ENCODE assay signal across 8 cellular contexts in the genomic region with DNA sequence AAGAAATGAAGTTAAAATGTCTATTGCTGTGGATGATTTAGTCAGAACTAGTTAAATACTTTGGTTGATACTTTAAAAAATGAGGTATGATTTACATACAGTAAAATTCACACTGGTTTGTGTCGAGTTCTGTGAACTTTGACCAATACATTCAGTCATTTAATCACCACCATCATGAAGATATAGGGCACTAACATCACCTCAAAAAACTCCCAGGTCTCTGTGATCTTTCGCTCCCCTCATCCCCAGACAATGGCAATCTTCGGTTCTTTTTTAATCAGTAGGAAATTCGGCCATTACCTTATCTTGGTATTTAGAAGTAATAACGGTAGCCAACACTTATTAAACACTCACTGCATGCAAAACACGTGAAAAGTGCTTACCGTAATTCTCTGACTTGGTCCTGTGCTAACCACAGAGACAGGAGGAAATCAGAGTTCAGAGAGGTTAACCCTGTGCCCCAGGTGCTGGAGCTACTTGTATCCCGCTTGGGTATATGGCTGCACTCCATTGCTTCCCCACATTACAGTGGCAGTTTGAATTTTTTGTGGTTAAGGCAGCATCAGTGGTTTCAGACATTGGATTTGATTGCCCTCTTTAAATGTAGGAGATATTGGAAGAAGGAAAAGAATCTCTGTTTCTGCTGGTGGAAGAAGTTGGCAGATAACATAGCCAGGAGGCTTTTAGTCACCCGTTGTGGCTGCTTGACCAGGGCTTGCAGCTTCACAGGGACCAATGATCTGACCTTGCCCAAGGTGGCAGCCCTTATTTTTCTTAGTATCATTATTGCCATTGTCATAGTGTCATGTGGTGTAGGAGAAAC. TPM values are rescaled to one million over a fixed set of nuclear protein-coding genes. Genes with fewer than 3 reads are reported as not detected.
DNase-seq lines count a peak whose midpoint lies in the region; ATAC-seq and TF ChIP-seq lines count a peak whose summit lies in the region.

No MANE protein-coding gene starts in this region.

- peaks cover 83% of the 10 kb centered on the region for H3K79me2 ChIP-seq in PC-3 (ENCODE audit: low read length)

- H3K4me3 ChIP-seq in PC-3 (ENCODE audit: low read length) (no peak overlapping the region), BE2C (ENCODE audit: low read depth, low read length) (no peak overlapping the region)

- peak; percentile 40 for ATAC-seq in GM18861 (IDR thresholded peaks at IDR 0.05; ENCODE audit: unreplicated experiment)
- ATAC-seq in HG02571 (IDR thresholded peaks at IDR 0.05; ENCODE audit: unreplicated experiment), result peak; percentile 40
- ATAC-seq in PC-3, result no peak
- no peak for ATAC-seq in naive B cell (ENCODE audit: low read depth in 2 of 2)

- POLR2A ChIA-PET in PC-3 (lab: Charles Lee; ENCODE audit: unreplicated experiment), result interaction anchor here (0.6 kb wide), 1 partner anchor 304 kb away, joined by 5 read pairs; no protein-coding TSS in a partner anchor

- H3K4me1 Mint-ChIP-seq in naive B cell, result peaks cover 76 to 80% (median 76%) of the 10 kb centered on the region in 3 donors

- H3K9ac ChIP-seq in PC-3 (ENCODE audit: low read length), result no peak overlapping the region

- H3K27ac ChIP-seq in PC-3 (ENCODE audit: low read length), result no peak overlapping the region

- H3K9me2 ChIP-seq in PC-3 (replicated peaks; ENCODE audit: low read length), result no peaks in the 10 kb centered on the region

- H4K20me1 ChIP-seq in PC-3 (ENCODE audit: low read length), result no peaks in the 10 kb centered on the region

- H2AFZ ChIP-seq in PC-3 (ENCODE audit: low read length), result no peak overlapping the region

- BruUV-seq in PC-3 (replicated peaks; lab: Mats Ljungman, UMichigan), result no TSS peak

- H3K4me2 ChIP-seq in PC-3 (ENCODE audit: low read length), result peak overlapping the region; percentile 87

- intact Hi-C loops in PC-3 (cut with micrococcal nuclease), result no loop called here

- no peaks in the 10 kb centered on the region for H3K36me3 Mint-ChIP-seq in naive B cell

- CTCF ChIA-PET in PC-3 (lab: Charles Lee), result no interaction called here

- H3K27me3 Mint-ChIP-seq in naive B cell, result no peaks in the 10 kb centered on the region

- H3K9me3 ChIP-seq in PC-3 (ENCODE audit: low read length) (no peaks in the 10 kb centered on the region), BE2C (no peaks in the 10 kb centered on the region)

- DNase-seq in PC-3 (peak; percentile 30), naive B cell (no peak), NCI-H82 (lab: John Stamatoyannopoulos, UW) (no peak), NCI-H524 (lab: John Stamatoyannopoulos, UW) (no peak), BE2C (no peak)
- DNase-seq in stimulated activated naive CD4-positive, alpha-beta T cell treated with Interleukin-2 at 50 U/mL for 16 hours (lab: John Stamatoyannopoulos, UW), result no peak

- H3K27ac Mint-ChIP-seq in naive B cell, result peak overlapping the region; percentile 70 to 98 (median 88)

- no peaks in the 10 kb centered on the region for H3K36me3 ChIP-seq in PC-3 (ENCODE audit: low read depth, low read length)
- no peaks in the 10 kb centered on the region for H3K36me3 ChIP-seq in BE2C

- no peaks in the 10 kb centered on the region for H3F3A ChIP-seq in PC-3 (ENCODE audit: low read length, unreplicated experiment)

- peak overlapping the region; percentile 83 to 99 (median 96) for H3K4me3 Mint-ChIP-seq in naive B cell

- TF ChIP-seq CTCF in PC-3 (conservative IDR thresholded peaks at IDR 0.05; ENCODE audit: low read depth, low read length) (no peak), BE2C (IDR thresholded peaks at IDR 0.05; ENCODE audit: low read depth, low read length) (no peak)

- H3K27me3 ChIP-seq in PC-3 (ENCODE audit: low read length), result no peaks in the 10 kb centered on the region
- no peaks in the 10 kb centered on the region for H3K27me3 ChIP-seq in BE2C

- no peaks in the 10 kb centered on the region for H3K9me3 Mint-ChIP-seq in naive B cell

- H3K4me1 ChIP-seq in PC-3 (ENCODE audit: insufficient read depth, low read length) (peaks cover 57% of the 10 kb centered on the region), BE2C (no peaks in the 10 kb centered on the region; the same call in 1 of the 2 replicates)

RNA-seq across cellular contexts. Expression of a gene that starts 4.2 kb away (rescaled TPM):
- 9.8 and 10.5 TPM in 2 replicates for total RNA-seq in PC-3 (2014; rRNA removed)
- polyA plus RNA-seq in naive B cell (ENCODE audit: low read depth in 6 of 6), result 10 to 100 TPM; 65.7 to 92.7 (median 69.1) TPM
- polyA plus RNA-seq in BE2C (2012; ENCODE audit: insufficient read depth, insufficient read length, low read depth), result 0.34 TPM

Comparison
In these comparisons a context has a peak if more than half of its experiments do, and no peak if none do; other contexts are left out.
1. ATAC-seq: peak in GM18861 (single experiment) and HG02571 (single experiment); none in PC-3 (single experiment) and naive B cell (0 of 2).